17 cellular contexts compared by ENCODE assay signal in the genomic region with DNA sequence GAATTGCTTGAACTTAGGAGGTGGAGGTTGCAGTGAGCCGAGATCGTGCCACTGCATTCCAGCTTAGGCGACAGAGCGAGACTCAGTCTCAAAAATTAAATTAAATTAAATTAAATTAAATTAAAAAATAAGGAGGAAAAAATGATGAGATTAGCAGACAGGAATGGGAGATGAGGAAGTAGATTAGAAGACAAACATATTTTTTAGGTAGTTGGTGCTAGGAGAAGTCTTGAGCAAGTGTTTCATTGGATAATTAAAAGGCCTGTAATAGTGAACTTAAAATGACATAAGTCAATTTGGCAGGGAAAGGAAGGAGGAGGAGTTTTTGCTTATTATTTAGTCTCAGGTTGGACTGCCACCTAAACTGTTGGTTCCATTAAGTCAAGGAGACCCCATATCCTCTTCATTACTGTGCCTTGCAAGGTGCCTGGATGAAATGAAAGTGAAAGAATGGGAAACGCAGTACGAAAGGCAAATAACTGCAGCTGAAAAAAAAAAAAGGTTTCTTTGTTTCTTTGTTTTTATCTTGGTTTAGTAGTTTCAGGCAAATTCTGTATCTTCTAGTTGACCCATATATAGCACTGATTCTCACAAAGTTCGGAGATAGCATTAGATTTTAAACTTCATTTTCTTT.
A peak's percentile ranks its signal among the peaks of the same experiment; 100 is the strongest.
DNase-seq lines count a peak whose midpoint lies in the region; ATAC-seq, FAIRE-seq and TF ChIP-seq lines count a peak whose summit lies in the region.
"Had no signal": no experiment of that assay in that cellular context is flagged by ENCODE, and none has a peak within 500 bp of the region (broad histone marks: within the 10 kb centered on the region; RNA-seq: fewer than 3 reads in every experiment).

No MANE protein-coding gene starts in this region.

- H3K4me1 Mint-ChIP-seq in activated naive CD8-positive, alpha-beta T cell treated with anti-CD3 and anti-CD28 coated beads, Interleukin-2, amount 10 ng/mL, durations not matched to agents 7 days and 5 days: no peaks in the 10 kb centered on the region
- H3K4me1 Mint-ChIP-seq in activated naive CD8-positive, alpha-beta T cell treated with anti-CD3 and anti-CD28 coated beads for 36 hours: no peaks in the 10 kb centered on the region
- H3K4me1 Mint-ChIP-seq in T-helper 17 cell: no peaks in the 10 kb centered on the region
- peaks cover 0 to 6% (median 2%) of the 10 kb centered on the region in 4 donors for H3K4me1 Mint-ChIP-seq in naive thymus-derived CD8-positive, alpha-beta T cell

- ATAC-seq in activated naive CD8-positive, alpha-beta T cell treated with anti-CD3 and anti-CD28 coated beads, Interleukin-2, amount 10 ng/mL, durations not matched to agents 7 days and 5 days (ENCODE audit: low read depth): no peak
- ATAC-seq in GM19351 (IDR thresholded peaks at IDR 0.05; ENCODE audit: unreplicated experiment) (peak; percentile 57), T-helper 17 cell (no peak), HG02759 (IDR thresholded peaks at IDR 0.05; ENCODE audit: unreplicated experiment) (no peak), GM18520 (IDR thresholded peaks at IDR 0.05; ENCODE audit: unreplicated experiment) (no peak)
- no peak for ATAC-seq in naive thymus-derived CD8-positive, alpha-beta T cell

- POLR2A ChIA-PET in activated naive CD8-positive, alpha-beta T cell treated with anti-CD3 and anti-CD28 coated beads, Interleukin-2, amount 10 ng/mL, durations not matched to agents 7 days and 5 days (lab: Charles Lee): no interaction called here
- POLR2A ChIA-PET in naive thymus-derived CD8-positive, alpha-beta T cell (lab: Charles Lee): no interaction called here

- no peaks in the 10 kb centered on the region for H3K9me3 ChIP-seq in T-helper 17 cell (ENCODE audit: control insufficient read depth, low read length, poor library complexity, severe bottlenecking)
- H3K9me3 ChIP-seq: esophagus squamous epithelium, neutrophil, testis had no signal

- peaks cover 3% of the 10 kb centered on the region for H3K27me3 Mint-ChIP-seq in activated naive CD8-positive, alpha-beta T cell treated with anti-CD3 and anti-CD28 coated beads, Interleukin-2, amount 10 ng/mL, durations not matched to agents 7 days and 5 days
- no peaks in the 10 kb centered on the region for H3K27me3 Mint-ChIP-seq in activated naive CD8-positive, alpha-beta T cell treated with anti-CD3 and anti-CD28 coated beads for 36 hours
- no peaks in the 10 kb centered on the region for H3K27me3 Mint-ChIP-seq in T-helper 17 cell
- peaks cover 0 to 6% (median 0%) of the 10 kb centered on the region in 5 donors for H3K27me3 Mint-ChIP-seq in naive thymus-derived CD8-positive, alpha-beta T cell

- no peak for FAIRE-seq in GM12892 (lab: Jason Lieb, UNC)
- FAIRE-seq: bronchial epithelial cell, RCC 7860 had no signal

- TF ChIP-seq POLR2A in GM12892 (IDR thresholded peaks at IDR 0.05; ENCODE audit: low read depth, low read length): no peak

- H3K36me3 Mint-ChIP-seq in activated naive CD8-positive, alpha-beta T cell treated with anti-CD3 and anti-CD28 coated beads, Interleukin-2, amount 10 ng/mL, durations not matched to agents 7 days and 5 days: no peaks in the 10 kb centered on the region
- no peaks in the 10 kb centered on the region for H3K36me3 Mint-ChIP-seq in activated naive CD8-positive, alpha-beta T cell treated with anti-CD3 and anti-CD28 coated beads for 36 hours
- H3K36me3 Mint-ChIP-seq in T-helper 17 cell (ENCODE audit: low read depth): no peaks in the 10 kb centered on the region
- no peaks in the 10 kb centered on the region for H3K36me3 Mint-ChIP-seq in naive thymus-derived CD8-positive, alpha-beta T cell

- no peak for DNase-seq in activated naive CD8-positive, alpha-beta T cell treated with anti-CD3 and anti-CD28 coated beads, Interleukin-2, amount 10 ng/mL, durations not matched to agents 7 days and 5 days
- no peak for DNase-seq in activated naive CD8-positive, alpha-beta T cell treated with anti-CD3 and anti-CD28 coated beads for 36 hours
- no peak for DNase-seq in T-helper 17 cell
- no peak for DNase-seq in naive thymus-derived CD8-positive, alpha-beta T cell
- no peak for DNase-seq in GM12892 (ENCODE audit: insufficient read length)
- DNase-seq: effector CD4-positive, alpha-beta T cell; esophagus squamous epithelium; HCEC 1CT; NCI-H2081 treated with DMSO at 0.1 percent for 48 hours; NCI-H526; testis had no signal

- H3K4me3 Mint-ChIP-seq in activated naive CD8-positive, alpha-beta T cell treated with anti-CD3 and anti-CD28 coated beads, Interleukin-2, amount 10 ng/mL, durations not matched to agents 7 days and 5 days: peak overlapping the region; percentile 51
- no peak overlapping the region for H3K4me3 Mint-ChIP-seq in activated naive CD8-positive, alpha-beta T cell treated with anti-CD3 and anti-CD28 coated beads for 36 hours
- peak overlapping the region; percentile 65 for H3K4me3 Mint-ChIP-seq in T-helper 17 cell
- H3K4me3 Mint-ChIP-seq in naive thymus-derived CD8-positive, alpha-beta T cell: peak overlapping the region in 9 of 10 donors; percentile 20 to 61 (median 44)

- no peaks in the 10 kb centered on the region for H3K9me3 Mint-ChIP-seq in activated naive CD8-positive, alpha-beta T cell treated with anti-CD3 and anti-CD28 coated beads, Interleukin-2, amount 10 ng/mL, durations not matched to agents 7 days and 5 days
- H3K9me3 Mint-ChIP-seq in activated naive CD8-positive, alpha-beta T cell treated with anti-CD3 and anti-CD28 coated beads for 36 hours: no peaks in the 10 kb centered on the region
- no peaks in the 10 kb centered on the region for H3K9me3 Mint-ChIP-seq in naive thymus-derived CD8-positive, alpha-beta T cell

- no peak overlapping the region for H3K27ac Mint-ChIP-seq in activated naive CD8-positive, alpha-beta T cell treated with anti-CD3 and anti-CD28 coated beads, Interleukin-2, amount 10 ng/mL, durations not matched to agents 7 days and 5 days
- no peak overlapping the region for H3K27ac Mint-ChIP-seq in activated naive CD8-positive, alpha-beta T cell treated with anti-CD3 and anti-CD28 coated beads for 36 hours
- no peak overlapping the region for H3K27ac Mint-ChIP-seq in T-helper 17 cell
- H3K27ac Mint-ChIP-seq in naive thymus-derived CD8-positive, alpha-beta T cell: peak overlapping the region in 1 of 10 donors; percentile 45
